ENCODE assay signal across 10 cellular contexts in genomic region chr1:231828182-231828920, GRCh38.
DNase-seq lines count a peak whose midpoint lies in the region; ATAC-seq and TF ChIP-seq lines count a peak whose summit lies in the region.
"Had no signal": no experiment of that assay in that cellular context is flagged by ENCODE, and none has a peak within 500 bp of the region (broad histone marks: within the 10 kb centered on the region; RNA-seq: fewer than 3 reads in every experiment).

No MANE protein-coding gene starts in this region.

- H3K4me1 ChIP-seq in IMR-90 (ENCODE audit: control insufficient read depth, insufficient read depth, low read length) (peaks cover 4% of the 10 kb centered on the region), mammary epithelial cell (ENCODE audit: insufficient read depth, low read length) (peaks cover 20% of the 10 kb centered on the region), endodermal cell (ENCODE audit: control insufficient read depth, insufficient read depth, low read length) (no peaks in the 10 kb centered on the region), trophoblast cell (ENCODE audit: control insufficient read depth in 1 of 2, insufficient read depth in 2 of 2, low read length in 2 of 2) (no peaks in the 10 kb centered on the region)

- no peak overlapping the region for H4K12ac ChIP-seq in trophoblast cell (ENCODE audit: low read depth, low read length)

- no peak overlapping the region for H3K4me3 Mint-ChIP-seq in endodermal cell
- H3K4me3 Mint-ChIP-seq in WTC11 = no peak overlapping the region

- peak overlapping the region; percentile 38; the same call in 2 of the 3 replicates for H2BK15ac ChIP-seq in IMR-90 (ENCODE audit: low read depth, low read length)

- intact Hi-C loops in IMR-90 (cut with micrococcal nuclease) = no loop called here
- intact Hi-C loops in mammary epithelial cell (cut with micrococcal nuclease) = no loop called here

- H3K27ac Mint-ChIP-seq in endodermal cell = no peak overlapping the region
- H3K27ac Mint-ChIP-seq in WTC11 = no peak overlapping the region

- H2AK9ac ChIP-seq in IMR-90 (replicated peaks; ENCODE audit: low read depth, low read length, poor library complexity) = no peak overlapping the region

- no peak for TF ChIP-seq RAD21 in IMR-90 (IDR thresholded peaks at IDR 0.05; ENCODE audit: low read length)

- DNase-seq in AG08396 (ENCODE audit: low spot score) = peak; percentile 56
- DNase-seq in IMR-90 = peak; percentile 95
- peak; percentile 84 for DNase-seq in mammary epithelial cell
- DNase-seq in kidney tubule cell (ENCODE audit: low spot score) = peak; percentile 98
- DNase-seq in endodermal cell = no peak
- DNase-seq in WTC11 (ENCODE audit: low spot score) = no peak
- no peak for DNase-seq in trophoblast cell
- DNase-seq in stimulated activated CD4-positive, alpha-beta T cell treated with anti-CD3 and anti-CD28 coated beads, Interleukin-2, amount 100 ng/mL, for 24 hours = no peak
- DNase-seq: activated T-cell treated with anti-CD3 and anti-CD28 coated beads, Interleukin-2, amount 50 U/mL, for 48 hours; effector CD4-positive, alpha-beta T cell had no signal

- peaks cover 8% of the 10 kb centered on the region; the same call in 1 of the 2 replicates for H3K9me1 ChIP-seq in IMR-90 (ENCODE audit: insufficient read depth, low read length)

- H3K27me3 ChIP-seq in IMR-90 (ENCODE audit: control insufficient read depth, insufficient read depth, low read length) = no peaks in the 10 kb centered on the region
- no peaks in the 10 kb centered on the region for H3K27me3 ChIP-seq in mammary epithelial cell (ENCODE audit: insufficient read depth, low read length)
- no peaks in the 10 kb centered on the region for H3K27me3 ChIP-seq in endodermal cell (ENCODE audit: control insufficient read depth, insufficient read depth, low read length, poor library complexity, severe bottlenecking)
- H3K27me3 ChIP-seq in trophoblast cell (ENCODE audit: insufficient read depth, low read length) = no peaks in the 10 kb centered on the region

- H3K79me1 ChIP-seq in IMR-90 (ENCODE audit: low read depth in 1 of 2, low read length in 2 of 2) (no peaks in the 10 kb centered on the region), trophoblast cell (ENCODE audit: low read length) (no peaks in the 10 kb centered on the region)

- H3K9ac ChIP-seq in IMR-90 (ENCODE audit: low read depth, low read length) = no peak overlapping the region
- no peak overlapping the region for H3K9ac ChIP-seq in mammary epithelial cell (ENCODE audit: insufficient read depth, low read length)
- no peak overlapping the region for H3K9ac ChIP-seq in endodermal cell (ENCODE audit: extremely low read depth, low read length, poor library complexity, severe bottlenecking)
- no peak overlapping the region for H3K9ac ChIP-seq in trophoblast cell (ENCODE audit: low read length)

- H4K8ac ChIP-seq in IMR-90 (ENCODE audit: low read depth in 2 of 2, low read length in 2 of 2) (peak overlapping the region in 1 of 2 experiments; percentile 41; a peak in 3 of 4 replicates), trophoblast cell (ENCODE audit: low read depth, low read length) (no peak overlapping the region)

- CTCF ChIA-PET in IMR-90 (lab: Yijun Ruan, JAX) (no interaction called here), mammary epithelial cell (lab: Charles Lee; ENCODE audit: low non-redundant PET) (no interaction called here), WTC11 (lab: Charles Lee) (no interaction called here)

- TF ChIP-seq POLR2A in IMR-90 (IDR thresholded peaks at IDR 0.05; ENCODE audit: low read depth, low read length) = no peak

- H3K9me3 Mint-ChIP-seq in endodermal cell (no peaks in the 10 kb centered on the region), WTC11 (no peaks in the 10 kb centered on the region)

- TF ChIP-seq CTCF in IMR-90 (conservative IDR thresholded peaks at IDR 0.05; ENCODE audit: low read depth, low read length) = no peak
- TF ChIP-seq CTCF in mammary epithelial cell (conservative IDR thresholded peaks at IDR 0.05 in 1 of 2, IDR thresholded peaks at IDR 0.05 in 1 of 2; ENCODE audit: extremely low read depth in 1 of 2, insufficient read depth in 1 of 2, low read depth in 1 of 2, low read length in 2 of 2) = no peak
- no peak for TF ChIP-seq CTCF in endodermal cell (conservative IDR thresholded peaks at IDR 0.05)
- no peak for TF ChIP-seq CTCF in WTC11 (IDR thresholded peaks at IDR 0.05)

- peak overlapping the region; percentile 85 for H2BK120ac ChIP-seq in IMR-90 (ENCODE audit: low read depth, low read length)
- H2BK120ac ChIP-seq in trophoblast cell (ENCODE audit: insufficient read depth, low read length, poor library complexity) = no peak overlapping the region

- no peaks in the 10 kb centered on the region for H3K36me3 ChIP-seq in IMR-90 (ENCODE audit: control insufficient read depth, insufficient read depth, low read length)
- H3K36me3 ChIP-seq in mammary epithelial cell (ENCODE audit: insufficient read depth, low read length) = no peaks in the 10 kb centered on the region
- H3K36me3 ChIP-seq in endodermal cell (ENCODE audit: control insufficient read depth, insufficient read depth, low read length) = no peaks in the 10 kb centered on the region
- H3K36me3 ChIP-seq in trophoblast cell (ENCODE audit: control insufficient read depth in 1 of 2, insufficient read depth in 2 of 2, low read length in 2 of 2) = no peaks in the 10 kb centered on the region

- H3K14ac ChIP-seq in IMR-90 (replicated peaks; ENCODE audit: low read depth, low read length) = peak overlapping the region; percentile 16; the same call in 1 of the 2 replicates
- H3K14ac ChIP-seq in trophoblast cell (ENCODE audit: low read length) = no peak overlapping the region

- H3K4me1 Mint-ChIP-seq in endodermal cell (peaks cover 39% of the 10 kb centered on the region), WTC11 (peaks cover 14% of the 10 kb centered on the region)

- H2AFZ ChIP-seq in IMR-90 (replicated peaks; ENCODE audit: low read length, poor library complexity) (no peak overlapping the region), mammary epithelial cell (ENCODE audit: low read depth, low read length) (no peak overlapping the region), trophoblast cell (ENCODE audit: insufficient read depth, low read length, poor library complexity) (no peak overlapping the region)

- no peaks in the 10 kb centered on the region for H3K79me2 ChIP-seq in mammary epithelial cell (ENCODE audit: insufficient read depth, low read length)
- no peaks in the 10 kb centered on the region for H3K79me2 ChIP-seq in trophoblast cell (ENCODE audit: control insufficient read depth, insufficient read depth, low read length, poor library complexity)

- POLR2A ChIA-PET in IMR-90 (lab: Charles Lee; ENCODE audit: unreplicated experiment) (no interaction called here), WTC11 (lab: Charles Lee) (no interaction called here)

- H3K4ac ChIP-seq in IMR-90 (ENCODE audit: low read depth, low read length) (peak overlapping the region; percentile 41; the same call in 1 of the 2 replicates), trophoblast cell (ENCODE audit: low read depth, low read length) (no peak overlapping the region)

- no CpG with 5 or more reads among the region's 5 CpGs for WGBS in IMR-90 (ENCODE audit: extremely low coverage in 2 of 2, insufficient read length in 1 of 2), 2 experiments
- 22% methylated on average over 4 of the region's 5 CpGs for WGBS in mammary epithelial cell (ENCODE audit: low coverage, missing lambda C conversion rate)
- WGBS in endodermal cell (ENCODE audit: insufficient coverage in 1 of 2, insufficient read length in 1 of 2), 2 experiments = 90 to 100% methylated on average over 2 to 5 of the region's 5 CpGs
- WGBS in trophoblast cell (ENCODE audit: extremely low coverage, insufficient coverage, insufficient read length) = no CpG with 5 or more reads among the region's 5 CpGs

- H3K4me2 ChIP-seq in IMR-90 (ENCODE audit: low read depth, low read length) (peak overlapping the region; percentile 15), mammary epithelial cell (ENCODE audit: insufficient read depth, low read depth, low read length) (peak overlapping the region; percentile 65), trophoblast cell (ENCODE audit: low read length) (no peak overlapping the region)

- H3K9me3 ChIP-seq in IMR-90 (ENCODE audit: control insufficient read depth, insufficient read depth, low read length) = no peaks in the 10 kb centered on the region
- no peaks in the 10 kb centered on the region for H3K9me3 ChIP-seq in mammary epithelial cell (replicated peaks; ENCODE audit: insufficient read depth, low read length)
- H3K9me3 ChIP-seq in endodermal cell (ENCODE audit: control insufficient read depth, low read length) = no peaks in the 10 kb centered on the region
- H3K9me3 ChIP-seq in trophoblast cell (ENCODE audit: insufficient read depth, low read depth, low read length) = no peaks in the 10 kb centered on the region

- H4K20me1 ChIP-seq in IMR-90 (ENCODE audit: insufficient read depth, low read length) = no peaks in the 10 kb centered on the region
- H4K20me1 ChIP-seq in mammary epithelial cell (ENCODE audit: insufficient read depth, low read length) = no peaks in the 10 kb centered on the region

- H3K36me3 Mint-ChIP-seq in endodermal cell (ENCODE audit: low read depth) = peaks cover 3% of the 10 kb centered on the region
- H3K36me3 Mint-ChIP-seq in WTC11 = no peaks in the 10 kb centered on the region

- peak overlapping the region; percentile 37; the same call in 1 of the 2 replicates for H4K5ac ChIP-seq in IMR-90 (ENCODE audit: low read depth, low read length)

- ATAC-seq in IMR-90 (ENCODE audit: low read depth) = peak; percentile 87
- ATAC-seq in WTC11 = no peak

- H2BK20ac ChIP-seq in IMR-90 (ENCODE audit: low read depth, low read length) = peak overlapping the region; percentile 77

- H4K91ac ChIP-seq in IMR-90 (ENCODE audit: insufficient read depth, low read depth, low read length) (peak overlapping the region; percentile 72), trophoblast cell (ENCODE audit: low read depth, low read length) (no peak overlapping the region)

- H3K23ac ChIP-seq in IMR-90 (ENCODE audit: low read depth, low read length) (no peak overlapping the region), trophoblast cell (ENCODE audit: low read length) (no peak overlapping the region)

- dilution Hi-C loops in IMR-90 (cut with HindIII; ENCODE audit: low sequenced_read_pairs, unreplicated experiment) = no loop called here
- dilution Hi-C loops in mammary epithelial cell (cut with HindIII; ENCODE audit: low sequenced_read_pairs) = no loop called here

- H2BK5ac ChIP-seq in IMR-90 (ENCODE audit: low read depth, low read length, poor library complexity, severe bottlenecking) (peak overlapping the region; percentile 16), trophoblast cell (ENCODE audit: low read depth, low read length, poor library complexity) (no peak overlapping the region)

- H3K27me3 Mint-ChIP-seq in endodermal cell (ENCODE audit: insufficient read depth) (no peaks in the 10 kb centered on the region), WTC11 (ENCODE audit: low read depth) (no peaks in the 10 kb centered on the region)

- in situ Hi-C loops in IMR-90 (cut with MboI; ENCODE audit: low sequenced_read_pairs) (no loop called here), mammary epithelial cell (cut with MboI; ENCODE audit: low sequenced_read_pairs in 2 of 2) (no loop called here)

- H3K4me3 ChIP-seq in IMR-90 (ENCODE audit: insufficient read depth, low read depth, low read length) (no peak overlapping the region), mammary epithelial cell (replicated peaks in 1 of 3; ENCODE audit: insufficient read depth in 1 of 3, low read depth in 2 of 3, low read length in 3 of 3) (no peak overlapping the region), endodermal cell (ENCODE audit: low read length) (no peak overlapping the region), trophoblast cell (ENCODE audit: low read depth, low read length) (no peak overlapping the region)

- H2BK12ac ChIP-seq in trophoblast cell (ENCODE audit: low read length) = no peak overlapping the region

- H3K27ac ChIP-seq in IMR-90 (ENCODE audit: insufficient read depth, low read length) = no peak overlapping the region
- H3K27ac ChIP-seq in mammary epithelial cell (ENCODE audit: insufficient read depth, low read depth, low read length) = peak overlapping the region; percentile 64
- H3K27ac ChIP-seq in endodermal cell (ENCODE audit: low read depth, low read length) = no peak overlapping the region
- H3K27ac ChIP-seq in trophoblast cell (ENCODE audit: low read depth, low read length) = no peak overlapping the region

- H3K56ac ChIP-seq in IMR-90 (ENCODE audit: extremely low read depth, insufficient read depth, low read length) = no peak overlapping the region

- H3K18ac ChIP-seq in IMR-90 (ENCODE audit: low read depth, low read length) = peak overlapping the region; percentile 80; the same call in 1 of the 2 replicates
- H3K18ac ChIP-seq in trophoblast cell (ENCODE audit: low read length) = no peak overlapping the region

- H2AK5ac ChIP-seq in IMR-90 (ENCODE audit: low read depth, low read length) (peak overlapping the region; percentile 13), trophoblast cell (ENCODE audit: low read length) (no peak overlapping the region)

- BruUV-seq in IMR-90 (replicated peaks; lab: Mats Ljungman, UMichigan) (no TSS peak), mammary epithelial cell (replicated peaks; lab: Mats Ljungman, UMichigan) (no TSS peak)

Comparison
In these comparisons a context has a peak if more than half of its experiments do, and no peak if none do; other contexts are left out.
1. DNase-seq: peak in AG08396 (single experiment), IMR-90 (single experiment), mammary epithelial cell (single experiment) and kidney tubule cell (single experiment); none in endodermal cell (single experiment), WTC11 (single experiment), trophoblast cell (0 of 2) and stimulated activated CD4-positive, alpha-beta T cell treated with anti-CD3 and anti-CD28 coated beads, Interleukin-2, amount 100 ng/mL, for 24 hours (0 of 2).